In genomic region chr2:68907923-68908253, GRCh38 we compare ENCODE assay signal across 10 cellular contexts. TPM values are rescaled to one million over a fixed set of nuclear protein-coding genes. Genes with fewer than 3 reads are reported as not detected.
DNase-seq lines count a peak whose midpoint lies in the region; ATAC-seq and TF ChIP-seq lines count a peak whose summit lies in the region.
"Had no signal": no experiment of that assay in that cellular context is flagged by ENCODE, and none has a peak within 500 bp of the region (broad histone marks: within the 10 kb centered on the region; RNA-seq: fewer than 3 reads in every experiment).

No MANE protein-coding gene starts in this region.

- TF ChIP-seq EP300 in ovary (IDR thresholded peaks at IDR 0.05), result no peak

- peak overlapping the region; percentile 67 for H3K4me2 ChIP-seq in OCI-LY3 (ENCODE audit: low read length)
- H3K4me2 ChIP-seq in mesendoderm (ENCODE audit: low read length), result no peak overlapping the region

- H3K79me2 ChIP-seq in OCI-LY3 (ENCODE audit: low read length) (peaks cover 6% of the 10 kb centered on the region; the same call in 1 of the 2 replicates), mesendoderm (ENCODE audit: control insufficient read depth, insufficient read depth, low read length) (no peaks in the 10 kb centered on the region)

- no peak overlapping the region for H2BK15ac ChIP-seq in mesendoderm (replicated peaks; ENCODE audit: low read depth)

- peaks cover 63% of the 10 kb centered on the region for H3K4me1 ChIP-seq in OCI-LY3 (ENCODE audit: low read length)
- H3K4me1 ChIP-seq in mesendoderm (ENCODE audit: control insufficient read depth, low read depth, low read length), result peaks cover 9% of the 10 kb centered on the region
- peaks cover 3% of the 10 kb centered on the region for H3K4me1 ChIP-seq in ovary (ENCODE audit: insufficient read depth)

- no peak overlapping the region for H4K8ac ChIP-seq in mesendoderm (ENCODE audit: low read depth, low read length)

- H3K36me3 ChIP-seq in OCI-LY3 (replicated peaks; ENCODE audit: low read depth, low read length) (no peaks in the 10 kb centered on the region), mesendoderm (ENCODE audit: control insufficient read depth, insufficient read depth, low read length) (no peaks in the 10 kb centered on the region), ovary (no peaks in the 10 kb centered on the region)
- H3K36me3 ChIP-seq: right lobe of liver had no signal

- no peak for TF ChIP-seq POLR2A in ovary (IDR thresholded peaks at IDR 0.05)

- no peak overlapping the region for H3K18ac ChIP-seq in mesendoderm (ENCODE audit: low read length)

- ATAC-seq in GM18909 (IDR thresholded peaks at IDR 0.05; ENCODE audit: poor library complexity, unreplicated experiment) (peak; percentile 30), HG02642 (IDR thresholded peaks at IDR 0.05; ENCODE audit: poor library complexity, unreplicated experiment) (peak; percentile 23)

- TF ChIP-seq CTCF in OCI-LY3 (IDR thresholded peaks at IDR 0.05; ENCODE audit: low read depth, low read length) (no peak), ovary (IDR thresholded peaks at IDR 0.05) (no peak)

- H4K5ac ChIP-seq in mesendoderm (ENCODE audit: low read length), result no peak overlapping the region

- peak overlapping the region; percentile 8 for H2BK120ac ChIP-seq in mesendoderm (ENCODE audit: low read depth, low read length)

- no peak overlapping the region for H2BK5ac ChIP-seq in mesendoderm (ENCODE audit: low read length)

- H3K9me3 ChIP-seq in OCI-LY3 (ENCODE audit: insufficient read depth, low read length) (peaks cover 13% of the 10 kb centered on the region; the same call in 1 of the 2 replicates), ovary (no peaks in the 10 kb centered on the region)
- H3K9me3 ChIP-seq: right lobe of liver had no signal

- H3K27ac ChIP-seq in OCI-LY3 (ENCODE audit: low read length) (peak overlapping the region; percentile 97), mesendoderm (ENCODE audit: low read depth, low read length) (no peak overlapping the region), ovary (no peak overlapping the region)

- no peaks in the 10 kb centered on the region for H3K79me1 ChIP-seq in mesendoderm (ENCODE audit: low read length)

- no peaks in the 10 kb centered on the region for H3K27me3 ChIP-seq in OCI-LY3 (ENCODE audit: low read depth, low read length)
- H3K27me3 ChIP-seq in mesendoderm (ENCODE audit: insufficient read depth, low read length, poor library complexity), result no peaks in the 10 kb centered on the region
- H3K27me3 ChIP-seq in ovary, result no peaks in the 10 kb centered on the region
- H3K27me3 ChIP-seq: right lobe of liver had no signal

- H3K9ac ChIP-seq in OCI-LY3 (ENCODE audit: low read length) (peak overlapping the region; percentile 91), mesendoderm (ENCODE audit: low read length) (no peak overlapping the region)

- H2AFZ ChIP-seq in OCI-LY3 (ENCODE audit: low read depth, low read length), result no peak overlapping the region

- no peak overlapping the region for H3K56ac ChIP-seq in mesendoderm (ENCODE audit: low read length)

- H4K20me1 ChIP-seq in OCI-LY3 (ENCODE audit: insufficient read depth, low read length), result no peaks in the 10 kb centered on the region

- intact Hi-C loops in ovary (cut with DNase I), result loop anchor here in 1 of 4 donors (10.0 kb wide), 2 partner anchors 83 to 163 kb away; no protein-coding TSS in a partner anchor

- H3K4ac ChIP-seq in mesendoderm (ENCODE audit: low read depth, low read length), result no peak overlapping the region

- no peak overlapping the region for H2AK5ac ChIP-seq in mesendoderm (ENCODE audit: low read length)

- no peak overlapping the region for H3K23ac ChIP-seq in mesendoderm (ENCODE audit: low read length)

- H3K4me3 ChIP-seq in OCI-LY3 (ENCODE audit: low read length), result peak overlapping the region; percentile 31; the same call in 1 of the 2 replicates
- H3K4me3 ChIP-seq in mesendoderm (ENCODE audit: low read length), result no peak overlapping the region
- H3K4me3 ChIP-seq in ovary, result no peak overlapping the region
- H3K4me3 ChIP-seq: right lobe of liver had no signal

- WGBS in mesendoderm (ENCODE audit: extremely low coverage, insufficient coverage, low lambda C conversion rate), result no CpG with 5 or more reads among the region's 4 CpGs
- 73 to 98% (median 96%) methylated on average over 4 of the region's 4 CpGs for WGBS in ovary, 3 donors

- DNase-seq in mesendoderm (no peak), ecto neural progenitor cell (ENCODE audit: low spot score) (no peak), ovary (no peak), HT-29 (ENCODE audit: low spot score) (no peak), NCI-H2196 treated with DMSO at 0.1 percent for 48 hours (lab: John Stamatoyannopoulos, UW; ENCODE audit: unreplicated experiment) (no peak)

RNA-seq across cellular contexts. Expression of gene BMP10, which starts 36.7 kb away (rescaled TPM):
- not detected for polyA plus RNA-seq in mesendoderm (2013, experiment 1 of 2)
- not detected for polyA plus RNA-seq in mesendoderm (2013, experiment 2 of 2)
- not detected for total RNA-seq in ovary
- not detected for polyA plus RNA-seq in ovary
- total RNA-seq in HT-29 (2014; rRNA removed; shearing (Covaris generic)), result not detected in 2 replicates
- total RNA-seq: glomerular endothelial cell had no signal

RNA-seq across cellular contexts. Expression of gene GKN2, which starts 44.8 kb away (rescaled TPM):
- 0.15 TPM for polyA plus RNA-seq in mesendoderm (2013, experiment 1 of 2)
- 0.15 TPM for polyA plus RNA-seq in mesendoderm (2013, experiment 2 of 2)
- not detected for total RNA-seq in ovary
- under 1 TPM in 1 of 2 donors, not detected in 1; 0.77 TPM for polyA plus RNA-seq in ovary
- total RNA-seq in HT-29 (2014; rRNA removed; shearing (Covaris generic)), result not detected in 2 replicates
- total RNA-seq: glomerular endothelial cell, right lobe of liver had no signal
